ENCODE assay signal across 3 cellular contexts in genomic region chr12:16382652-16383312, GRCh38. TPM values are rescaled to one million over a fixed set of nuclear protein-coding genes. Genes with fewer than 3 reads are reported as not detected.
"Had no signal": no experiment of that assay in that cellular context is flagged by ENCODE, and none has a peak within 500 bp of the region (broad histone marks: within the 10 kb centered on the region; RNA-seq: fewer than 3 reads in every experiment).

No MANE protein-coding gene starts in this region.

RNA-seq across cellular contexts. Expression of gene MGST1, which starts 35.3 kb away (rescaled TPM):
- total RNA-seq: activated CD4-positive, alpha-beta memory T cell treated with anti-CD3 and anti-CD28 coated beads for 36 hours; activated CD4-positive, alpha-beta T cell treated with anti-CD3 and anti-CD28 coated beads, Interleukin-2, amount 10 ng/mL, durations not matched to agents 7 days and 5 days; activated naive CD4-positive, alpha-beta T cell treated with anti-CD3 and anti-CD28 coated beads, Interleukin-2, amount 50 U/mL, for 72 hours had no signal
